ENCODE assay signal across 1 cellular context in the genomic region with DNA sequence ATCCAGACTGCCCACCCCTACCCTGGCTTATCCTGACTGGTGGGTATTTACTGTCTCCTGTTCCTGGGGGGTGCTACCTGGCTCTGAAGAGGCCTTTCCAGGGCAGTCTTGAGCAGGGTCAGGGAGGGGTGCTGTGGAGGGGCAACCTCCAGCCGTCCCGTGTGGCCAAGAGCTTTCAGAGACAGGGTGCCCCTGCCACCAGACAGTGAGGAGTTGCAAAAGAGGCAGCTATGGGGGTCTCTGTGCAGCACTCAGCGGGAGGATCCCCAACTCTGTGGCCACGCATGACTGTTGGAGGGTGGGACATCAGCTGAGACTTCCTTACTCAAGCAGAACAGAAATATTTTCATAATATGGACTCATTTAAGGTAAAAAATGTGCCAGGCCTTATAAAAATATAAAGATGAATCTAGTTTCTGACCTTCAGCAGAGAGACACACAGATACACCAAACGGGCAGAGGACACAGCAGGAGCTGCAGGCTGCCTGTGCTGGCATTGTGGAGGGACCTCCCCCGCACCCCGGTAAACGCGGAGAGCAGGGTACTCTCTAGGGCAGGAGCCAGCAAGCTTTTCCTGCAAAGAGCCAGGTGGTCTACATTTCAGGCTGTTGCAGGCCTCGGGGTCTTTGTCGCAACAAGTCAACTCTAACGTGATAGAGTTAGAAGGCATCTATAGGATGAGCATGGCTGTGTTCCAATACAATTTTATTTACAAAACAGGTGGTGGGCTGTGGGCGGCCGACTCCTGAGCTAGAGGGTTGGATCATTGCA.
TF ChIP-seq lines count a peak whose summit lies in the region.

No MANE protein-coding gene starts in this region.

TF ChIP-seq in H1, 55 proteins besides CTCF, POLR2A, EP300 and RAD21 (continued from another document):
- TF ChIP-seq USF2 (IDR thresholded peaks at IDR 0.05; ENCODE audit: low read length): no peak
- no peak for TF ChIP-seq SIN3A (conservative IDR thresholded peaks at IDR 0.05 in 1 of 2, IDR thresholded peaks at IDR 0.05 in 1 of 2; ENCODE audit: low read depth in 1 of 2, low read length in 2 of 2)
- TF ChIP-seq BACH1 (IDR thresholded peaks at IDR 0.05; ENCODE audit: low read length): no peak
- no peak for TF ChIP-seq TBP (IDR thresholded peaks at IDR 0.05; ENCODE audit: low read depth, low read length)
- TF ChIP-seq POLR2AphosphoS5 (IDR thresholded peaks at IDR 0.05; ENCODE audit: low read depth, low read length): no peak
- TF ChIP-seq TCF12 (IDR thresholded peaks at IDR 0.05; ENCODE audit: low read depth, low read length): no peak
- no peak for TF ChIP-seq HDAC6 (IDR thresholded peaks at IDR 0.05; ENCODE audit: low read depth, low read length)
- TF ChIP-seq SRF (IDR thresholded peaks at IDR 0.05; ENCODE audit: low read depth, low read length): no peak
- no peak for TF ChIP-seq SIRT6 (IDR thresholded peaks at IDR 0.05; ENCODE audit: low read length)
TF ChIP-seq in H1: peak in this region for 0.
